1 cellular context compared by ENCODE assay signal in the genomic region with DNA sequence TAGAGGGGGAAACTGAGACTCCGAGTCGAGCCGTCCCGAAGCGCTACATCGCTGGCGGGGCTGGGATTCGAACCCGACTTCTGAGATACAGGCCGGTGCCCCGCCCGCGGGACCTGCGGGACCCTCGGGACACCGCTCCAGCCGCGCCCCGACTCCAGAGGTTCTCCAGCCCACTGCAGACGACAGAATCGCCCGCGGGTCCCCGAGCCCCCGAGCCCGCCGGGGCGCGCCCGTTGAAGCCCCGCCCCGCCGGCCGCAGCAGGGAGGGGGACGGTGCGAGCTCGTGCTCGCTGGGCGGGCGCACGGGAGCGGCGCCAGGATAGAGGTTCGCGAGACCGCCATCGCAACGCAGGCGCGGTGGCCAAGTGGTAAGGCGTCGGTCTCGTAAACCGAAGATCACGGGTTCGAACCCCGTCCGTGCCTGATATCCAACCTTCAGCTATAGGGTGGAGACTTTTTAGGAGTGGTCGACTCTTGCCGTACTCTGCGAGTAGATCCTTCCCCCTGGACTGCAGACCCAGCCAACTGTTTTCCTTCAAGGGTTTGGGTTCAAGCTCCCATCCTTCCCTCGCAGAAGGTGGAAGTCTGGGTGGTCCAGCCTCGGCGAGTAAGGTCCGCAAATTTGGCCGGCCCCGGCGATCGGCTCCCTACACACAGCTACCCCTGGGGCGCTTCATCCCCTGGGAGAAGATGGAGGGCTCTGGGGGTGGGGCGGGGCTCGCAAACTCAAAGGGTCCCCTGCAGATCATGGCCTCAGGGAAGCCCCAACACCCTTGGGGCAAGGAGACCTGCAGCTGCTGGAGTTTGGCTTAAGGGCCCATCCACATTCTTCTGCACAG.
TF ChIP-seq lines count a peak whose summit lies in the region.

No MANE protein-coding gene starts in this region.

TF ChIP-seq in GM23338, 12 proteins besides CTCF, POLR2A, EP300 and RAD21 (continued from another document):
- TF ChIP-seq, protein P1, sequence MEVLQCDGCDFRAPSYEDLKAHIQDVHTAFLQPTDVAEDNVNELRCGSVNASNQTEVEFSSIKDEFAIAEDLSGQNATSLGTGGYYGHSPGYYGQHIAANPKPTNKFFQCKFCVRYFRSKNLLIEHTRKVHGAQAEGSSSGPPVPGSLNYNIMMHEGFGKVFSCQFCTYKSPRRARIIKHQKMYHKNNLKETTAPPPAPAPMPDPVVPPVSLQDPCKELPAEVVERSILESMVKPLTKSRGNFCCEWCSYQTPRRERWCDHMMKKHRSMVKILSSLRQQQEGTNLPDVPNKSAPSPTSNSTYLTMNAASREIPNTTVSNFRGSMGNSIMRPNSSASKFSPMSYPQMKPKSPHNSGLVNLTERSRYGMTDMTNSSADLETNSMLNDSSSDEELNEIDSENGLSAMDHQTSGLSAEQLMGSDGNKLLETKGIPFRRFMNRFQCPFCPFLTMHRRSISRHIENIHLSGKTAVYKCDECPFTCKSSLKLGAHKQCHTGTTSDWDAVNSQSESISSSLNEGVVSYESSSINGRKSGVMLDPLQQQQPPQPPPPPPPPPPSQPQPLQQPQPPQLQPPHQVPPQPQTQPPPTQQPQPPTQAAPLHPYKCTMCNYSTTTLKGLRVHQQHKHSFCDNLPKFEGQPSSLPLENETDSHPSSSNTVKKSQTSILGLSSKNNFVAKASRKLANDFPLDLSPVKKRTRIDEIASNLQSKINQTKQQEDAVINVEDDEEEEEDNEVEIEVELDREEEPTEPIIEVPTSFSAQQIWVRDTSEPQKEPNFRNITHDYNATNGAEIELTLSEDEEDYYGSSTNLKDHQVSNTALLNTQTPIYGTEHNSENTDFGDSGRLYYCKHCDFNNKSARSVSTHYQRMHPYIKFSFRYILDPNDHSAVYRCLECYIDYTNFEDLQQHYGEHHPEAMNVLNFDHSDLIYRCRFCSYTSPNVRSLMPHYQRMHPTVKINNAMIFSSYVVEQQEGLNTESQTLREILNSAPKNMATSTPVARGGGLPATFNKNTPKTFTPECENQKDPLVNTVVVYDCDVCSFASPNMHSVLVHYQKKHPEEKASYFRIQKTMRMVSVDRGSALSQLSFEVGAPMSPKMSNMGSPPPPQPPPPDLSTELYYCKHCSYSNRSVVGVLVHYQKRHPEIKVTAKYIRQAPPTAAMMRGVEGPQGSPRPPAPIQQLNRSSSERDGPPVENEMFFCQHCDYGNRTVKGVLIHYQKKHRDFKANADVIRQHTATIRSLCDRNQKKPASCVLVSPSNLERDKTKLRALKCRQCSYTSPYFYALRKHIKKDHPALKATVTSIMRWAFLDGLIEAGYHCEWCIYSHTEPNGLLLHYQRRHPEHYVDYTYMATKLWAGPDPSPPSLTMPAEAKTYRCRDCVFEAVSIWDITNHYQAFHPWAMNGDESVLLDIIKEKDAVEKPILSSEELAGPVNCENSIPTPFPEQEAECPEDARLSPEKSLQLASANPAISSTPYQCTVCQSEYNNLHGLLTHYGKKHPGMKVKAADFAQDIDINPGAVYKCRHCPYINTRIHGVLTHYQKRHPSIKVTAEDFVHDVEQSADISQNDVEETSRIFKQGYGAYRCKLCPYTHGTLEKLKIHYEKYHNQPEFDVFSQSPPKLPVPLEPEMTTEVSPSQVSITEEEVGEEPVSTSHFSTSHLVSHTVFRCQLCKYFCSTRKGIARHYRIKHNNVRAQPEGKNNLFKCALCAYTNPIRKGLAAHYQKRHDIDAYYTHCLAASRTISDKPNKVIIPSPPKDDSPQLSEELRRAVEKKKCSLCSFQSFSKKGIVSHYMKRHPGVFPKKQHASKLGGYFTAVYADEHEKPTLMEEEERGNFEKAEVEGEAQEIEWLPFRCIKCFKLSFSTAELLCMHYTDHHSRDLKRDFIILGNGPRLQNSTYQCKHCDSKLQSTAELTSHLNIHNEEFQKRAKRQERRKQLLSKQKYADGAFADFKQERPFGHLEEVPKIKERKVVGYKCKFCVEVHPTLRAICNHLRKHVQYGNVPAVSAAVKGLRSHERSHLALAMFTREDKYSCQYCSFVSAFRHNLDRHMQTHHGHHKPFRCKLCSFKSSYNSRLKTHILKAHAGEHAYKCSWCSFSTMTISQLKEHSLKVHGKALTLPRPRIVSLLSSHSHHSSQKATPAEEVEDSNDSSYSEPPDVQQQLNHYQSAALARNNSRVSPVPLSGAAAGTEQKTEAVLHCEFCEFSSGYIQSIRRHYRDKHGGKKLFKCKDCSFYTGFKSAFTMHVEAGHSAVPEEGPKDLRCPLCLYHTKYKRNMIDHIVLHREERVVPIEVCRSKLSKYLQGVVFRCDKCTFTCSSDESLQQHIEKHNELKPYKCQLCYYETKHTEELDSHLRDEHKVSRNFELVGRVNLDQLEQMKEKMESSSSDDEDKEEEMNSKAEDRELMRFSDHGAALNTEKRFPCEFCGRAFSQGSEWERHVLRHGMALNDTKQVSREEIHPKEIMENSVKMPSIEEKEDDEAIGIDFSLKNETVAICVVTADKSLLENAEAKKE (CRISPR knock-in tag; IDR thresholded peaks at IDR 0.05) = peak; percentile 82
- TF ChIP-seq, protein P2, sequence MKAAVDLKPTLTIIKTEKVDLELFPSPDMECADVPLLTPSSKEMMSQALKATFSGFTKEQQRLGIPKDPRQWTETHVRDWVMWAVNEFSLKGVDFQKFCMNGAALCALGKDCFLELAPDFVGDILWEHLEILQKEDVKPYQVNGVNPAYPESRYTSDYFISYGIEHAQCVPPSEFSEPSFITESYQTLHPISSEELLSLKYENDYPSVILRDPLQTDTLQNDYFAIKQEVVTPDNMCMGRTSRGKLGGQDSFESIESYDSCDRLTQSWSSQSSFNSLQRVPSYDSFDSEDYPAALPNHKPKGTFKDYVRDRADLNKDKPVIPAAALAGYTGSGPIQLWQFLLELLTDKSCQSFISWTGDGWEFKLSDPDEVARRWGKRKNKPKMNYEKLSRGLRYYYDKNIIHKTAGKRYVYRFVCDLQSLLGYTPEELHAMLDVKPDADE (IDR thresholded peaks at IDR 0.05) = peak; percentile 57; the same call in 1 of the 2 replicates
- TF ChIP-seq POLR2AphosphoS5 (IDR thresholded peaks at IDR 0.05; ENCODE audit: low read depth) = 0 out of 2 replicates have a peak, but pooled peaks have one; percentile 9
- no peak for TF ChIP-seq EZH2phosphoT487 (IDR thresholded peaks at IDR 0.05; ENCODE audit: unreplicated experiment)
- 0 out of 2 replicates have a peak, but pooled peaks have one; percentile 14 for TF ChIP-seq NANOG (IDR thresholded peaks at IDR 0.05; ENCODE audit: borderline replicate concordance)
- TF ChIP-seq EZH2 (IDR thresholded peaks at IDR 0.05; ENCODE audit: low read depth, unreplicated experiment) = no peak
- TF ChIP-seq CREB1 (CRISPR knock-in tag; IDR thresholded peaks at IDR 0.05; ENCODE audit: low read depth) = no peak; the same call in 1 of the 2 replicates
